ENCODE assay signal across 21 cellular contexts in the genomic region with DNA sequence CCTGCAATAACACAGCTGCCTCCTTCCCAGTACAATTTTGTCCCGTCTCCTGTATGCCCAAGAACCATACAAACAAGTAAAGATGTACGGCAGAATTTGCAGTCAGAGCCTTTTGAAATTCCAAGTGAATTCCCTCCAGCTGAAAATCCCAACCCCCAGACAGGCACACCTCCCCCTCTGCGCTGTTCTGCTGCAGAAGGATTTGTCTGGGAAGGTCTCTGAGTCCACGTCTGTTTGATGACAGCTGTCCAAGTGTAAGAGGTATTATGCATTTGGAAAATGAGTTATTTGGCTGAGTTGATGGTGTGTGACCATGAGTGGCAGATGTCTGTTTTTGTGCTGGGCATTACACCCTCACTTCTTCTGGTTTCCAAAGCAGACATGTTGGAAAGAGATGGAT.
"Had no signal": no experiment of that assay in that cellular context is flagged by ENCODE, and none has a peak within 500 bp of the region (broad histone marks: within the 10 kb centered on the region; RNA-seq: fewer than 3 reads in every experiment).

No MANE protein-coding gene starts in this region.

- DNase-seq: colonic mucosa; dermis blood vessel endothelial cell; dorsolateral prefrontal cortex; effector CD4-positive, alpha-beta T cell; effector memory CD4-positive, alpha-beta T cell; esophagus squamous epithelium; foreskin fibroblast; foreskin melanocyte; gastrocnemius medialis; glutamatergic neuron; head of caudate nucleus; heart right ventricle; hippocampal formation; left cardiac atrium; left lung; left ventricle myocardium superior; lower lobe of right lung; mesenchymal stem cell; mucosa of descending colon; naive B cell had no signal

- H3K27ac Mint-ChIP-seq: mesothelial cell of epicardium had no signal

- H3K9me3 ChIP-seq: colonic mucosa, esophagus squamous epithelium, gastrocnemius medialis, left lung, lower lobe of right lung, mucosa of descending colon had no signal

- H3K4me1 Mint-ChIP-seq: mesothelial cell of epicardium, naive B cell had no signal

- H3K4me1 ChIP-seq: colonic mucosa, esophagus squamous epithelium, gastrocnemius medialis, heart right ventricle, left lung, lower lobe of right lung had no signal

- H3K4me3 Mint-ChIP-seq: mesothelial cell of epicardium, naive B cell had no signal

- H3K4me3 ChIP-seq: colonic mucosa, dorsolateral prefrontal cortex, esophagus squamous epithelium, gastrocnemius medialis, heart right ventricle, left lung, lower lobe of right lung, mucosa of descending colon had no signal

- H3K36me3 ChIP-seq: colonic mucosa, esophagus squamous epithelium, gastrocnemius medialis, heart right ventricle, left lung, lower lobe of right lung had no signal

- H3K36me3 Mint-ChIP-seq: mesothelial cell of epicardium, naive B cell had no signal

- H3K27ac ChIP-seq: colonic mucosa, dorsolateral prefrontal cortex, esophagus squamous epithelium, gastrocnemius medialis, heart right ventricle, left lung, lower lobe of right lung had no signal

- H3K27me3 ChIP-seq: colonic mucosa, esophagus squamous epithelium, gastrocnemius medialis, heart right ventricle, left lung had no signal
